ENCODE assay signal across 14 cellular contexts in genomic region chr7:148156248-148156647, GRCh38.
DNase-seq lines count a peak whose midpoint lies in the region; ATAC-seq and TF ChIP-seq lines count a peak whose summit lies in the region.
"Had no signal": no experiment of that assay in that cellular context is flagged by ENCODE, and none has a peak within 500 bp of the region (broad histone marks: within the 10 kb centered on the region; RNA-seq: fewer than 3 reads in every experiment).

No MANE protein-coding gene starts in this region.

- 73% methylated on average over 6 of the region's 6 CpGs for WGBS in hepatocyte (ENCODE audit: low lambda C conversion rate, missing lambda C conversion rate)
- 12% methylated on average over 6 of the region's 6 CpGs for WGBS in smooth muscle cell (ENCODE audit: low lambda C conversion rate)
- WGBS in neuronal stem cell (ENCODE audit: extremely low coverage in 2 of 2, insufficient read length in 2 of 2, insufficient replicate concordance in 1 of 2), 2 donors: no CpG with 5 or more reads among the region's 6 CpGs

- H3K27ac ChIP-seq in hepatocyte (no peak overlapping the region), smooth muscle cell (ENCODE audit: low read depth) (peak overlapping the region; percentile 97), neuronal stem cell (replicated peaks; ENCODE audit: low read length) (no peak overlapping the region)
- H3K27ac ChIP-seq: RWPE1, SJSA1 had no signal

- H3K27me3 ChIP-seq in hepatocyte (no peaks in the 10 kb centered on the region), smooth muscle cell (ENCODE audit: low read depth) (no peaks in the 10 kb centered on the region), neuronal stem cell (ENCODE audit: control insufficient read depth in 3 of 3, insufficient read depth in 3 of 3, low read depth in 1 of 3, low read length in 3 of 3) (no peaks in the 10 kb centered on the region)
- H3K27me3 ChIP-seq: SJSA1 had no signal

- H2BK120ac ChIP-seq in neuronal stem cell (ENCODE audit: low read depth, low read length): no peak overlapping the region

- H3K79me2 ChIP-seq in hepatocyte (no peaks in the 10 kb centered on the region), smooth muscle cell (ENCODE audit: low read depth) (no peaks in the 10 kb centered on the region)

- ATAC-seq in SK-N-SH treated with all-trans-retinoic acid at 6 μM for 48 hours: peak; percentile 41
- ATAC-seq: CD8-positive, alpha-beta T cell had no signal

- H4K20me1 ChIP-seq in hepatocyte (ENCODE audit: insufficient read depth, poor library complexity, severe bottlenecking) (no peaks in the 10 kb centered on the region), smooth muscle cell (ENCODE audit: low read depth) (no peaks in the 10 kb centered on the region)

- H2AK5ac ChIP-seq in neuronal stem cell (ENCODE audit: low read depth, low read length): no peak overlapping the region

- no peak overlapping the region for H2BK15ac ChIP-seq in neuronal stem cell (ENCODE audit: low read length)

- H3K9me3 ChIP-seq in hepatocyte (ENCODE audit: low read depth) (no peaks in the 10 kb centered on the region), smooth muscle cell (replicated peaks; ENCODE audit: low read depth) (no peaks in the 10 kb centered on the region), neuronal stem cell (replicated peaks in 1 of 2; ENCODE audit: control insufficient read depth in 2 of 2, insufficient read depth in 1 of 2, low read depth in 1 of 2, low read length in 2 of 2) (peaks cover 0 to 3% of the 10 kb centered on the region in 2 donors)
- H3K9me3 ChIP-seq: SJSA1 had no signal

- H2BK5ac ChIP-seq in neuronal stem cell (ENCODE audit: low read length): no peak overlapping the region

- DNase-seq in Daoy (ENCODE audit: low read depth) (peak; percentile 67), hepatocyte (ENCODE audit: low spot score) (peak; percentile 13), smooth muscle cell (lab: John Stamatoyannopoulos, UW; ENCODE audit: unreplicated experiment) (no peak), pons (ENCODE audit: low spot score) (no peak), NCI-H524 treated with DMSO at 0.1 percent for 48 hours (lab: John Stamatoyannopoulos, UW) (no peak), neuronal stem cell (ENCODE audit: low spot score) (no peak), KG1 (lab: John Stamatoyannopoulos, UW) (no peak)
- DNase-seq: CD8-positive, alpha-beta T cell; DMS79 treated with DMSO at 0.1 percent for 48 hours; NCI-H1092 treated with DMSO at 0.1 percent for 48 hours; NCI-H1694 had no signal

- H4K8ac ChIP-seq in neuronal stem cell (ENCODE audit: low read depth, low read length): no peak overlapping the region

- H3K14ac ChIP-seq in neuronal stem cell (ENCODE audit: low read length): no peak overlapping the region

- no peak overlapping the region for H3K4me3 ChIP-seq in hepatocyte
- H3K4me3 ChIP-seq in smooth muscle cell: no peak overlapping the region
- H3K4me3 ChIP-seq in neuronal stem cell (ENCODE audit: low read length in 2 of 2): no peak overlapping the region
- H3K4me3 ChIP-seq: SJSA1 had no signal

- no peaks in the 10 kb centered on the region for H3K9me2 ChIP-seq in hepatocyte (replicated peaks; ENCODE audit: insufficient read depth)

- H3K79me1 ChIP-seq in neuronal stem cell (ENCODE audit: low read depth, low read length): no peaks in the 10 kb centered on the region

- H3K4me2 ChIP-seq in hepatocyte: no peak overlapping the region
- peak overlapping the region; percentile 47 for H3K4me2 ChIP-seq in smooth muscle cell
- no peak overlapping the region for H3K4me2 ChIP-seq in neuronal stem cell (ENCODE audit: insufficient read depth, low read length, poor library complexity, severe bottlenecking)

- H2AFZ ChIP-seq in hepatocyte (no peak overlapping the region), smooth muscle cell (ENCODE audit: low read depth) (no peak overlapping the region), neuronal stem cell (ENCODE audit: low read length) (no peak overlapping the region)

- peaks cover 19% of the 10 kb centered on the region for H3F3A ChIP-seq in smooth muscle cell (ENCODE audit: low read depth)

- no peak for TF ChIP-seq CTCF in hepatocyte (IDR thresholded peaks at IDR 0.05; ENCODE audit: poor library complexity)
- no peak for TF ChIP-seq CTCF in smooth muscle cell (IDR thresholded peaks at IDR 0.05; ENCODE audit: borderline replicate concordance, insufficient read depth, poor library complexity, severe bottlenecking)

- H3K9ac ChIP-seq in smooth muscle cell (ENCODE audit: low read depth) (peak overlapping the region; percentile 74), neuronal stem cell (ENCODE audit: low read depth, low read length, poor library complexity) (no peak overlapping the region)

- H3K4me1 ChIP-seq in hepatocyte (ENCODE audit: insufficient read depth) (no peaks in the 10 kb centered on the region), smooth muscle cell (ENCODE audit: low read depth) (peaks cover 9% of the 10 kb centered on the region), neuronal stem cell (ENCODE audit: control insufficient read depth in 2 of 2, insufficient read depth in 1 of 2, low read depth in 1 of 2, low read length in 2 of 2) (no peaks in the 10 kb centered on the region)
- H3K4me1 ChIP-seq: SJSA1 had no signal

- no peak overlapping the region for H3K23ac ChIP-seq in neuronal stem cell (ENCODE audit: low read depth, low read length, poor library complexity)

- H4K91ac ChIP-seq in neuronal stem cell (ENCODE audit: low read depth, low read length, poor library complexity): no peak overlapping the region

- no peak overlapping the region for H3K4ac ChIP-seq in neuronal stem cell (ENCODE audit: low read length)

- H3K36me3 ChIP-seq in hepatocyte (replicated peaks; ENCODE audit: insufficient read depth, low read depth) (no peaks in the 10 kb centered on the region), smooth muscle cell (ENCODE audit: low read depth) (no peaks in the 10 kb centered on the region), neuronal stem cell (replicated peaks in 1 of 2; ENCODE audit: control insufficient read depth in 2 of 2, insufficient read depth in 2 of 2, low read length in 2 of 2) (no peaks in the 10 kb centered on the region)
- H3K36me3 ChIP-seq: SJSA1 had no signal

- H2BK12ac ChIP-seq in neuronal stem cell (ENCODE audit: low read length): no peak overlapping the region

- H3K18ac ChIP-seq in neuronal stem cell (ENCODE audit: low read length): no peak overlapping the region

TF ChIP-seq in SK-N-SH treated with all-trans-retinoic acid at 6 μM for 48 hours, 23 proteins besides CTCF, POLR2A, EP300 and RAD21:
- TF ChIP-seq CSDC2 (CRISPR knock-in tag; IDR thresholded peaks at IDR 0.05) (no peak), ZNF8 (CRISPR knock-in tag; IDR thresholded peaks at IDR 0.05) (no peak), ESRRG (CRISPR knock-in tag; IDR thresholded peaks at IDR 0.05) (no peak), PPARA (CRISPR knock-in tag; IDR thresholded peaks at IDR 0.05; ENCODE audit: borderline replicate concordance) (no peak), ZNF70 (CRISPR knock-in tag; IDR thresholded peaks at IDR 0.05) (no peak), POU6F1 (CRISPR knock-in tag; IDR thresholded peaks at IDR 0.05; ENCODE audit: borderline replicate concordance, low read depth) (no peak), TCF4 (CRISPR knock-in tag; IDR thresholded peaks at IDR 0.05; ENCODE audit: borderline replicate concordance) (no peak), ZC3H10 (CRISPR knock-in tag; IDR thresholded peaks at IDR 0.05) (no peak), CREB5 (CRISPR knock-in tag; IDR thresholded peaks at IDR 0.05; ENCODE audit: low read depth) (no peak), SNAI2 (CRISPR knock-in tag; IDR thresholded peaks at IDR 0.05) (no peak), ARNTL (CRISPR knock-in tag; IDR thresholded peaks at IDR 0.05; ENCODE audit: borderline replicate concordance, low read depth) (no peak), GLIS3 (CRISPR knock-in tag; IDR thresholded peaks at IDR 0.05) (no peak), ZFP3 (CRISPR knock-in tag; IDR thresholded peaks at IDR 0.05) (no peak), CSRNP3 (CRISPR knock-in tag; IDR thresholded peaks at IDR 0.05) (no peak)

Comparison
In these comparisons a context has a peak if more than half of its experiments do, and no peak if none do; other contexts are left out.
1. DNase-seq: peak in Daoy (single experiment) and hepatocyte (single experiment); none in smooth muscle cell (single experiment), pons (single experiment), NCI-H524 treated with DMSO at 0.1 percent for 48 hours (single experiment), neuronal stem cell (single experiment) and KG1 (single experiment).